Comparison of ENCODE assay signal across 8 cellular contexts in genomic region chr18:55320399-55321255, GRCh38.
DNase-seq lines count a peak whose midpoint lies in the region; ATAC-seq and TF ChIP-seq lines count a peak whose summit lies in the region.

No MANE protein-coding gene starts in this region.

- H3K4me2 ChIP-seq in BLaER1 treated with 17β-estradiol and CSF1 and Interleukin-3, amounts not matched to agents 10 nM and 100 nM = peak overlapping the region; percentile 85 to 99 (median 91)
- H3K4me2 ChIP-seq in osteoblast (ENCODE audit: insufficient read depth, low read length) = peak overlapping the region; percentile 85

- peak overlapping the region; percentile 69 to 91 (median 74) for H3K4me3 ChIP-seq in BLaER1 treated with 17β-estradiol and CSF1 and Interleukin-3, amounts not matched to agents 10 nM and 100 nM
- H3K4me3 ChIP-seq in osteoblast (ENCODE audit: insufficient read depth, low read length) = peak overlapping the region; percentile 83

- H3K9ac ChIP-seq in BLaER1 treated with 17β-estradiol and CSF1 and Interleukin-3, amounts not matched to agents 10 nM and 100 nM = peak overlapping the region; percentile 82 to 91 (median 87)

- H3K36me3 ChIP-seq in BLaER1 treated with 17β-estradiol and CSF1 and Interleukin-3, amounts not matched to agents 10 nM and 100 nM = no peaks in the 10 kb centered on the region; a peak in 3 of 22 replicates
- no peaks in the 10 kb centered on the region for H3K36me3 ChIP-seq in osteoblast (ENCODE audit: insufficient read depth, low read length)

- H4K20me1 ChIP-seq in BLaER1 treated with 17β-estradiol and CSF1 and Interleukin-3, amounts not matched to agents 10 nM and 100 nM = peaks cover 0 to 95% (median 42%) of the 10 kb centered on the region in 11 experiments; a peak in 14 of 22 replicates
- no peaks in the 10 kb centered on the region for H4K20me1 ChIP-seq in osteoblast (ENCODE audit: insufficient read depth, low read length)

- peaks cover 39% of the 10 kb centered on the region for H3K79me2 ChIP-seq in osteoblast (ENCODE audit: insufficient read depth, low read length)

- peak overlapping the region; percentile 81 to 95 (median 91) for H3K27ac ChIP-seq in BLaER1 treated with 17β-estradiol and CSF1 and Interleukin-3, amounts not matched to agents 10 nM and 100 nM
- peak overlapping the region; percentile 98 for H3K27ac ChIP-seq in cingulate gyrus (ENCODE audit: low read depth, low read length)
- H3K27ac ChIP-seq in osteoblast (ENCODE audit: low read depth, low read length) = peak overlapping the region; percentile 85

- peak; percentile 77 for DNase-seq in NCI-H1092 treated with DMSO at 0.1 percent for 48 hours (lab: John Stamatoyannopoulos, UW)
- peak; percentile 13 for DNase-seq in osteoblast (ENCODE audit: insufficient read length, low spot score, missing footprints)
- no peak for DNase-seq in NCI-H187 (lab: John Stamatoyannopoulos, UW)

- no peaks in the 10 kb centered on the region for H3K27me3 ChIP-seq in BLaER1 treated with 17β-estradiol and CSF1 and Interleukin-3, amounts not matched to agents 10 nM and 100 nM
- H3K27me3 ChIP-seq in osteoblast (ENCODE audit: insufficient read depth, low read length) = no peaks in the 10 kb centered on the region

- no peaks in the 10 kb centered on the region for H3K9me3 ChIP-seq in BLaER1 treated with 17β-estradiol and CSF1 and Interleukin-3, amounts not matched to agents 10 nM and 100 nM (replicated peaks in 1 of 11)
- no peaks in the 10 kb centered on the region for H3K9me3 ChIP-seq in osteoblast (ENCODE audit: low read depth, low read length)

- peak overlapping the region; percentile 45 for H2AFZ ChIP-seq in osteoblast (ENCODE audit: low read length)

- no peak for TF ChIP-seq CTCF in osteoblast (IDR thresholded peaks at IDR 0.05; ENCODE audit: extremely low read depth, low read depth, low read length)

- ATAC-seq in HG02852 (IDR thresholded peaks at IDR 0.05; ENCODE audit: unreplicated experiment) (no peak), GM18870 (IDR thresholded peaks at IDR 0.05; ENCODE audit: unreplicated experiment) (no peak), HG03442 (IDR thresholded peaks at IDR 0.05; ENCODE audit: unreplicated experiment) (no peak)

- peaks cover 49 to 73% (median 64%) of the 10 kb centered on the region in 10 experiments for H3K4me1 ChIP-seq in BLaER1 treated with 17β-estradiol and CSF1 and Interleukin-3, amounts not matched to agents 10 nM and 100 nM
- H3K4me1 ChIP-seq in osteoblast (ENCODE audit: insufficient read depth, low read length) = peaks cover 53% of the 10 kb centered on the region

Comparison
In these comparisons a context has a peak if more than half of its experiments do, and no peak if none do; other contexts are left out.
1. DNase-seq: peak in NCI-H1092 treated with DMSO at 0.1 percent for 48 hours (single experiment) and osteoblast (single experiment); none in NCI-H187 (0 of 2).
2. Peak in every context shown above with its lines, with median percentiles within 50 percentile points of each other: H3K27ac ChIP-seq.